Comparison of ENCODE assay signal across 1 cellular context in genomic region chr4:38128478-38129451, GRCh38.
TF ChIP-seq lines count a peak whose summit lies in the region.

No MANE protein-coding gene starts in this region.

TF ChIP-seq in HepG2, 621 proteins besides CTCF, POLR2A, EP300 and RAD21 (continued from another document and continues in another):
- TF ChIP-seq, protein P1, sequence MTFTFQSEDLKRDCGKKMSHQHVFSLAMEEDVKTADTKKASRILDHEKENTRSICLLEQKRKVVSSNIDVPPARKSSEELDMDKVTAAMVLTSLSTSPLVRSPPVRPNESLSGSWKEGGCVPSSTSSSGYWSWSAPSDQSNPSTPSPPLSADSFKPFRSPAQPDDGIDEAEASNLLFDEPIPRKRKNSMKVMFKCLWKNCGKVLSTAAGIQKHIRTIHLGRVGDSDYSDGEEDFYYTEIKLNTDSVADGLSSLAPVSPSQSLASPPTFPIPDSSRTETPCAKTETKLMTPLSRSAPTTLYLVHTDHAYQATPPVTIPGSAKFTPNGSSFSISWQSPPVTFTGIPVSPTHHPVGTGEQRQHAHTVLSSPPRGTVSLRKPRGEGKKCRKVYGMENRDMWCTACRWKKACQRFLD (CRISPR knock-in tag; IDR thresholded peaks at IDR 0.05; ENCODE audit: borderline replicate concordance), result no peak
- TF ChIP-seq ESRRA (CRISPR knock-in tag; IDR thresholded peaks at IDR 0.05; ENCODE audit: low read depth) (no peak), FOXP1 (IDR thresholded peaks at IDR 0.05) (no peak), FOXP1 (CRISPR knock-in tag; IDR thresholded peaks at IDR 0.05) (no peak), ZNF737 (CRISPR knock-in tag; IDR thresholded peaks at IDR 0.05; ENCODE audit: borderline replicate concordance) (no peak), ZNF572 (CRISPR knock-in tag; IDR thresholded peaks at IDR 0.05) (no peak), ZBTB4 (CRISPR knock-in tag; IDR thresholded peaks at IDR 0.05; ENCODE audit: borderline replicate concordance) (0 out of 2 replicates have a peak, but pooled peaks have one; percentile 45), TGIF2 (CRISPR knock-in tag; IDR thresholded peaks at IDR 0.05) (no peak), BRF2 (CRISPR knock-in tag; IDR thresholded peaks at IDR 0.05) (no peak), ZNF142 (CRISPR knock-in tag; IDR thresholded peaks at IDR 0.05) (no peak), TFDP2 (CRISPR knock-in tag; IDR thresholded peaks at IDR 0.05) (no peak), ZNF619 (CRISPR knock-in tag; IDR thresholded peaks at IDR 0.05) (no peak), REPIN1 (CRISPR knock-in tag; IDR thresholded peaks at IDR 0.05; ENCODE audit: borderline replicate concordance, low read depth) (no peak), PAF1 (CRISPR knock-in tag; IDR thresholded peaks at IDR 0.05) (no peak), WIZ (CRISPR knock-in tag; IDR thresholded peaks at IDR 0.05) (no peak), FOSL1 (CRISPR knock-in tag; IDR thresholded peaks at IDR 0.05; ENCODE audit: borderline replicate concordance) (no peak), ADNP (CRISPR knock-in tag; IDR thresholded peaks at IDR 0.05) (no peak), PHF8 (CRISPR knock-in tag; IDR thresholded peaks at IDR 0.05) (no peak), ASH2L (IDR thresholded peaks at IDR 0.05; ENCODE audit: insufficient read length, low read depth, low read length) (peak; percentile 39), ZNF264 (CRISPR knock-in tag; IDR thresholded peaks at IDR 0.05) (no peak), SMYD3 (CRISPR knock-in tag; IDR thresholded peaks at IDR 0.05) (no peak), HMG20A (CRISPR knock-in tag; IDR thresholded peaks at IDR 0.05; ENCODE audit: borderline replicate concordance) (0 out of 2 replicates have a peak, but pooled peaks have one; percentile 60), ETV5 (CRISPR knock-in tag; IDR thresholded peaks at IDR 0.05; ENCODE audit: borderline replicate concordance) (no peak), TRIM24 (CRISPR knock-in tag; IDR thresholded peaks at IDR 0.05) (no peak), ZNF562 (CRISPR knock-in tag; IDR thresholded peaks at IDR 0.05; ENCODE audit: borderline replicate concordance) (no peak), BCL6 (CRISPR knock-in tag; IDR thresholded peaks at IDR 0.05) (0 out of 2 replicates have a peak, but pooled peaks have one; percentile 15), POGZ (CRISPR knock-in tag; IDR thresholded peaks at IDR 0.05) (0 out of 2 replicates have a peak, but pooled peaks have one; percentile 57), ZBTB3 (CRISPR knock-in tag; IDR thresholded peaks at IDR 0.05; ENCODE audit: borderline replicate concordance, low read depth) (no peak), MEIS1 (CRISPR knock-in tag; IDR thresholded peaks at IDR 0.05; ENCODE audit: borderline replicate concordance) (no peak), KDM4B (CRISPR knock-in tag; IDR thresholded peaks at IDR 0.05) (no peak), CBX2 (IDR thresholded peaks at IDR 0.05; ENCODE audit: low read depth, low read length) (no peak), CBX2 (CRISPR knock-in tag; IDR thresholded peaks at IDR 0.05; ENCODE audit: low read depth) (no peak), MXD4 (CRISPR knock-in tag; IDR thresholded peaks at IDR 0.05) (no peak), ZNF775 (CRISPR knock-in tag; IDR thresholded peaks at IDR 0.05; ENCODE audit: borderline replicate concordance) (no peak), LCORL (IDR thresholded peaks at IDR 0.05) (no peak), LCORL (CRISPR knock-in tag; IDR thresholded peaks at IDR 0.05) (peak; percentile 48; the same call in 1 of the 2 replicates), ZNF343 (CRISPR knock-in tag; IDR thresholded peaks at IDR 0.05) (no peak), ZNF577 (CRISPR knock-in tag; IDR thresholded peaks at IDR 0.05; ENCODE audit: borderline replicate concordance, low read depth) (no peak), XRCC5 (optimal IDR thresholded peaks at IDR 0.05; ENCODE audit: low read length) (peak; percentile 71), ZNF629 (CRISPR knock-in tag; conservative IDR thresholded peaks at IDR 0.05) (no peak), SETDB1 (CRISPR knock-in tag; IDR thresholded peaks at IDR 0.05; ENCODE audit: borderline replicate concordance) (no peak)
- TF ChIP-seq, protein P2, sequence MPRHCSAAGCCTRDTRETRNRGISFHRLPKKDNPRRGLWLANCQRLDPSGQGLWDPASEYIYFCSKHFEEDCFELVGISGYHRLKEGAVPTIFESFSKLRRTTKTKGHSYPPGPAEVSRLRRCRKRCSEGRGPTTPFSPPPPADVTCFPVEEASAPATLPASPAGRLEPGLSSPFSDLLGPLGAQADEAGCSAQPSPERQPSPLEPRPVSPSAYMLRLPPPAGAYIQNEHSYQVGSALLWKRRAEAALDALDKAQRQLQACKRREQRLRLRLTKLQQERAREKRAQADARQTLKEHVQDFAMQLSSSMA (CRISPR knock-in tag; IDR thresholded peaks at IDR 0.05), result no peak
- TF ChIP-seq, protein P3, sequence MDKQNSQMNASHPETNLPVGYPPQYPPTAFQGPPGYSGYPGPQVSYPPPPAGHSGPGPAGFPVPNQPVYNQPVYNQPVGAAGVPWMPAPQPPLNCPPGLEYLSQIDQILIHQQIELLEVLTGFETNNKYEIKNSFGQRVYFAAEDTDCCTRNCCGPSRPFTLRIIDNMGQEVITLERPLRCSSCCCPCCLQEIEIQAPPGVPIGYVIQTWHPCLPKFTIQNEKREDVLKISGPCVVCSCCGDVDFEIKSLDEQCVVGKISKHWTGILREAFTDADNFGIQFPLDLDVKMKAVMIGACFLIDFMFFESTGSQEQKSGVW (CRISPR knock-in tag; IDR thresholded peaks at IDR 0.05; ENCODE audit: borderline replicate concordance), result no peak
- TF ChIP-seq, protein P4, sequence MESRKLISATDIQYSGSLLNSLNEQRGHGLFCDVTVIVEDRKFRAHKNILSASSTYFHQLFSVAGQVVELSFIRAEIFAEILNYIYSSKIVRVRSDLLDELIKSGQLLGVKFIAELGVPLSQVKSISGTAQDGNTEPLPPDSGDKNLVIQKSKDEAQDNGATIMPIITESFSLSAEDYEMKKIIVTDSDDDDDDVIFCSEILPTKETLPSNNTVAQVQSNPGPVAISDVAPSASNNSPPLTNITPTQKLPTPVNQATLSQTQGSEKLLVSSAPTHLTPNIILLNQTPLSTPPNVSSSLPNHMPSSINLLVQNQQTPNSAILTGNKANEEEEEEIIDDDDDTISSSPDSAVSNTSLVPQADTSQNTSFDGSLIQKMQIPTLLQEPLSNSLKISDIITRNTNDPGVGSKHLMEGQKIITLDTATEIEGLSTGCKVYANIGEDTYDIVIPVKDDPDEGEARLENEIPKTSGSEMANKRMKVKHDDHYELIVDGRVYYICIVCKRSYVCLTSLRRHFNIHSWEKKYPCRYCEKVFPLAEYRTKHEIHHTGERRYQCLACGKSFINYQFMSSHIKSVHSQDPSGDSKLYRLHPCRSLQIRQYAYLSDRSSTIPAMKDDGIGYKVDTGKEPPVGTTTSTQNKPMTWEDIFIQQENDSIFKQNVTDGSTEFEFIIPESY (CRISPR knock-in tag; IDR thresholded peaks at IDR 0.05), result no peak
- TF ChIP-seq, protein P5, sequence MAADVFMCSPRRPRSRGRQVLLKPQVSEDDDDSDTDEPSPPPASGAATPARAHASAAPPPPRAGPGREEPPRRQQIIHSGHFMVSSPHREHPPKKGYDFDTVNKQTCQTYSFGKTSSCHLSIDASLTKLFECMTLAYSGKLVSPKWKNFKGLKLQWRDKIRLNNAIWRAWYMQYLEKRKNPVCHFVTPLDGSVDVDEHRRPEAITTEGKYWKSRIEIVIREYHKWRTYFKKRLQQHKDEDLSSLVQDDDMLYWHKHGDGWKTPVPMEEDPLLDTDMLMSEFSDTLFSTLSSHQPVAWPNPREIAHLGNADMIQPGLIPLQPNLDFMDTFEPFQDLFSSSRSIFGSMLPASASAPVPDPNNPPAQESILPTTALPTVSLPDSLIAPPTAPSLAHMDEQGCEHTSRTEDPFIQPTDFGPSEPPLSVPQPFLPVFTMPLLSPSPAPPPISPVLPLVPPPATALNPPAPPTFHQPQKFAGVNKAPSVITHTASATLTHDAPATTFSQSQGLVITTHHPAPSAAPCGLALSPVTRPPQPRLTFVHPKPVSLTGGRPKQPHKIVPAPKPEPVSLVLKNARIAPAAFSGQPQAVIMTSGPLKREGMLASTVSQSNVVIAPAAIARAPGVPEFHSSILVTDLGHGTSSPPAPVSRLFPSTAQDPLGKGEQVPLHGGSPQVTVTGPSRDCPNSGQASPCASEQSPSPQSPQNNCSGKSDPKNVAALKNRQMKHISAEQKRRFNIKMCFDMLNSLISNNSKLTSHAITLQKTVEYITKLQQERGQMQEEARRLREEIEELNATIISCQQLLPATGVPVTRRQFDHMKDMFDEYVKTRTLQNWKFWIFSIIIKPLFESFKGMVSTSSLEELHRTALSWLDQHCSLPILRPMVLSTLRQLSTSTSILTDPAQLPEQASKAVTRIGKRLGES (CRISPR knock-in tag; IDR thresholded peaks at IDR 0.05; ENCODE audit: borderline replicate concordance), result no peak
